Comparison of ENCODE assay signal across 1 cellular context in the genomic region with DNA sequence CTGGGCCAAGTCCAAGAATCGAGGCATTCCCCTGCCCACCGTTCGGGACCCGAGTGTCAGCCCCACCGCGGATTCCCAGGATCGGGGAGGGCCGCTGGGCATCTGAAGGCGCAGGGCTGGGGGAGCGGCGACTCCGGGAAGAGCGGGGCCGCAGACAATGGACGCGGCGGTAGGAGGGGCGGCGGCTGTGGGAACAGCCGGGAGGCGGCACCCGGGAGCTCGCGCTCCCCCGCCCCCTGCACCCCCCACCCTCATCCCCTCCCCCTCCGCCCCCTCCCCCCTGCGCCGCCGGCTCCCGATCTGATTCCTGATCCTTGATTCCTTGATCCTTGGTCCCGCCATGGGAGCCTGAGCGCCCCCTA.
A peak's percentile ranks its signal among the peaks of the same experiment; 100 is the strongest.
TF ChIP-seq lines count a peak whose summit lies in the region.

A gene (plus strand): TSS at position 281 of the 362 bp plus-strand sequence. CDS start 15,274 bp downstream, outside the sequence.

TF ChIP-seq in K562, 482 proteins besides CTCF, POLR2A, EP300 and RAD21 (continued from another document and continues in another):
- TF ChIP-seq, protein P1, sequence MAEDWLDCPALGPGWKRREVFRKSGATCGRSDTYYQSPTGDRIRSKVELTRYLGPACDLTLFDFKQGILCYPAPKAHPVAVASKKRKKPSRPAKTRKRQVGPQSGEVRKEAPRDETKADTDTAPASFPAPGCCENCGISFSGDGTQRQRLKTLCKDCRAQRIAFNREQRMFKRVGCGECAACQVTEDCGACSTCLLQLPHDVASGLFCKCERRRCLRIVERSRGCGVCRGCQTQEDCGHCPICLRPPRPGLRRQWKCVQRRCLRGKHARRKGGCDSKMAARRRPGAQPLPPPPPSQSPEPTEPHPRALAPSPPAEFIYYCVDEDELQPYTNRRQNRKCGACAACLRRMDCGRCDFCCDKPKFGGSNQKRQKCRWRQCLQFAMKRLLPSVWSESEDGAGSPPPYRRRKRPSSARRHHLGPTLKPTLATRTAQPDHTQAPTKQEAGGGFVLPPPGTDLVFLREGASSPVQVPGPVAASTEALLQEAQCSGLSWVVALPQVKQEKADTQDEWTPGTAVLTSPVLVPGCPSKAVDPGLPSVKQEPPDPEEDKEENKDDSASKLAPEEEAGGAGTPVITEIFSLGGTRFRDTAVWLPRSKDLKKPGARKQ (CRISPR knock-in tag; IDR thresholded peaks at IDR 0.05): no peak
- TF ChIP-seq ETV1 (tag; conservative IDR thresholded peaks at IDR 0.05; ENCODE audit: low read depth) (no peak), KAT2B (IDR thresholded peaks at IDR 0.05; ENCODE audit: low read depth, low read length) (no peak), ZC3H11A (IDR thresholded peaks at IDR 0.05; ENCODE audit: low read depth, low read length) (no peak), TARDBP (IDR thresholded peaks at IDR 0.05) (no peak), CXXC5 (CRISPR knock-in tag; IDR thresholded peaks at IDR 0.05) (peak; percentile 77), SRSF1 (IDR thresholded peaks at IDR 0.05; ENCODE audit: low read depth, low read length) (peak; percentile 100), RBM34 (IDR thresholded peaks at IDR 0.05; ENCODE audit: borderline replicate concordance, insufficient read depth, low read length) (no peak), SNIP1 (IDR thresholded peaks at IDR 0.05; ENCODE audit: low read depth) (no peak), PHB (CRISPR knock-in tag; IDR thresholded peaks at IDR 0.05) (no peak), JUND (IDR thresholded peaks at IDR 0.05; ENCODE audit: borderline replicate concordance, low read depth, low read length) (peak; percentile 99), JUND (tag; IDR thresholded peaks at IDR 0.05; ENCODE audit: borderline replicate concordance, low read depth, low read length) (no peak; the same call in 2 of the 3 replicates), POU5F1 (IDR thresholded peaks at IDR 0.05; ENCODE audit: borderline replicate concordance, low read depth, low read length, partially characterized antibody) (no peak), RCOR1 (IDR thresholded peaks at IDR 0.05; ENCODE audit: borderline replicate concordance in 1 of 2, low read depth in 2 of 2, low read length in 2 of 2) (peak; percentile 25 to 62; a peak in 1 of 4 replicates), SAP30 (IDR thresholded peaks at IDR 0.05; ENCODE audit: borderline replicate concordance, insufficient read depth, low read depth, low read length, poor library complexity, severe bottlenecking) (peak; percentile 36), RBFOX2 (IDR thresholded peaks at IDR 0.05; ENCODE audit: low read depth, low read length) (peak; percentile 61), XRCC3 (IDR thresholded peaks at IDR 0.05) (no peak), ZNF589 (CRISPR knock-in tag; IDR thresholded peaks at IDR 0.05; ENCODE audit: low read depth) (no peak), CREB1 (IDR thresholded peaks at IDR 0.05) (peak; percentile 30; the same call in 1 of the 2 replicates), CREB1 (CRISPR knock-in tag; IDR thresholded peaks at IDR 0.05) (peak; percentile 44; the same call in 1 of the 2 replicates), KAT8 (IDR thresholded peaks at IDR 0.05; ENCODE audit: low read depth) (no peak), ZNF766 (CRISPR knock-in tag; conservative IDR thresholded peaks at IDR 0.05) (0 out of 2 replicates have a peak, but pooled peaks have one; percentile 40), PHF8 (IDR thresholded peaks at IDR 0.05; ENCODE audit: borderline replicate concordance, low read length) (peak; percentile 39; the same call in 1 of the 2 replicates), DDX20 (tag; IDR thresholded peaks at IDR 0.05; ENCODE audit: low read depth) (no peak), NCOA1 (IDR thresholded peaks at IDR 0.05; ENCODE audit: low read depth) (no peak), SMAD2 (IDR thresholded peaks at IDR 0.05; ENCODE audit: low read depth, low read length) (no peak), NR1H2 (CRISPR knock-in tag; IDR thresholded peaks at IDR 0.05) (no peak), NR3C1 (CRISPR knock-in tag; IDR thresholded peaks at IDR 0.05) (no peak), KLF10 (CRISPR knock-in tag; IDR thresholded peaks at IDR 0.05) (no peak), ELF1 (tag; IDR thresholded peaks at IDR 0.05) (no peak), GATAD2A (IDR thresholded peaks at IDR 0.05) (no peak), ATF1 (CRISPR knock-in tag; IDR thresholded peaks at IDR 0.05) (peak; percentile 46; the same call in 1 of the 2 replicates), ATF1 (tag; IDR thresholded peaks at IDR 0.05) (0 out of 2 replicates have a peak, but pooled peaks have one; percentile 18), SOX6 (IDR thresholded peaks at IDR 0.05) (peak; percentile 75), ZNF354B (CRISPR knock-in tag; IDR thresholded peaks at IDR 0.05) (no peak), HDGF (IDR thresholded peaks at IDR 0.05) (no peak), ZNF785 (CRISPR knock-in tag; IDR thresholded peaks at IDR 0.05) (no peak), MAZ (CRISPR knock-in tag; conservative IDR thresholded peaks at IDR 0.05 in 1 of 2, IDR thresholded peaks at IDR 0.05 in 1 of 2) (peak; percentile 80 to 82), GTF2A2 (tag; IDR thresholded peaks at IDR 0.05) (no peak), NONO (IDR thresholded peaks at IDR 0.05; ENCODE audit: low read depth in 2 of 2, low read length in 1 of 2) (0 out of 4 replicates have a peak, but pooled peaks of 1 of the 2 experiments have one; percentile 36), HNRNPK (IDR thresholded peaks at IDR 0.05; ENCODE audit: low read depth, low read length, poor library complexity, severe bottlenecking) (peak; percentile 99), TAF7 (tag; IDR thresholded peaks at IDR 0.05) (no peak), HDAC2 (IDR thresholded peaks at IDR 0.05) (peak; percentile 28; the same call in 1 of the 2 replicates), MIER1 (IDR thresholded peaks at IDR 0.05; ENCODE audit: low read depth) (0 out of 2 replicates have a peak, but pooled peaks have one; percentile 39)
- TF ChIP-seq, protein P2, sequence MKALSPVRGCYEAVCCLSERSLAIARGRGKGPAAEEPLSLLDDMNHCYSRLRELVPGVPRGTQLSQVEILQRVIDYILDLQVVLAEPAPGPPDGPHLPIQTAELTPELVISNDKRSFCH (CRISPR knock-in tag; IDR thresholded peaks at IDR 0.05): no peak
- TF ChIP-seq, protein P2 (tag; IDR thresholded peaks at IDR 0.05): no peak
- TF ChIP-seq, protein P3, sequence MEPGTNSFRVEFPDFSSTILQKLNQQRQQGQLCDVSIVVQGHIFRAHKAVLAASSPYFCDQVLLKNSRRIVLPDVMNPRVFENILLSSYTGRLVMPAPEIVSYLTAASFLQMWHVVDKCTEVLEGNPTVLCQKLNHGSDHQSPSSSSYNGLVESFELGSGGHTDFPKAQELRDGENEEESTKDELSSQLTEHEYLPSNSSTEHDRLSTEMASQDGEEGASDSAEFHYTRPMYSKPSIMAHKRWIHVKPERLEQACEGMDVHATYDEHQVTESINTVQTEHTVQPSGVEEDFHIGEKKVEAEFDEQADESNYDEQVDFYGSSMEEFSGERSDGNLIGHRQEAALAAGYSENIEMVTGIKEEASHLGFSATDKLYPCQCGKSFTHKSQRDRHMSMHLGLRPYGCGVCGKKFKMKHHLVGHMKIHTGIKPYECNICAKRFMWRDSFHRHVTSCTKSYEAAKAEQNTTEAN (CRISPR knock-in tag; IDR thresholded peaks at IDR 0.05): no peak
- TF ChIP-seq, protein P4, sequence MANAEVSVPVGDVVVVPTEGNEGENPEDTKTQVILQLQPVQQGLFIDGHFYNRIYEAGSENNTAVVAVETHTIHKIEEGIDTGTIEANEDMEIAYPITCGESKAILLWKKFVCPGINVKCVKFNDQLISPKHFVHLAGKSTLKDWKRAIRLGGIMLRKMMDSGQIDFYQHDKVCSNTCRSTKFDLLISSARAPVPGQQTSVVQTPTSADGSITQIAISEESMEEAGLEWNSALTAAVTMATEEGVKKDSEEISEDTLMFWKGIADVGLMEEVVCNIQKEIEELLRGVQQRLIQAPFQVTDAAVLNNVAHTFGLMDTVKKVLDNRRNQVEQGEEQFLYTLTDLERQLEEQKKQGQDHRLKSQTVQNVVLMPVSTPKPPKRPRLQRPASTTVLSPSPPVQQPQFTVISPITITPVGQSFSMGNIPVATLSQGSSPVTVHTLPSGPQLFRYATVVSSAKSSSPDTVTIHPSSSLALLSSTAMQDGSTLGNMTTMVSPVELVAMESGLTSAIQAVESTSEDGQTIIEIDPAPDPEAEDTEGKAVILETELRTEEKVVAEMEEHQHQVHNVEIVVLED (CRISPR knock-in tag; IDR thresholded peaks at IDR 0.05): peak; percentile 47; the same call in 1 of the 2 replicates
- TF ChIP-seq, protein P5, sequence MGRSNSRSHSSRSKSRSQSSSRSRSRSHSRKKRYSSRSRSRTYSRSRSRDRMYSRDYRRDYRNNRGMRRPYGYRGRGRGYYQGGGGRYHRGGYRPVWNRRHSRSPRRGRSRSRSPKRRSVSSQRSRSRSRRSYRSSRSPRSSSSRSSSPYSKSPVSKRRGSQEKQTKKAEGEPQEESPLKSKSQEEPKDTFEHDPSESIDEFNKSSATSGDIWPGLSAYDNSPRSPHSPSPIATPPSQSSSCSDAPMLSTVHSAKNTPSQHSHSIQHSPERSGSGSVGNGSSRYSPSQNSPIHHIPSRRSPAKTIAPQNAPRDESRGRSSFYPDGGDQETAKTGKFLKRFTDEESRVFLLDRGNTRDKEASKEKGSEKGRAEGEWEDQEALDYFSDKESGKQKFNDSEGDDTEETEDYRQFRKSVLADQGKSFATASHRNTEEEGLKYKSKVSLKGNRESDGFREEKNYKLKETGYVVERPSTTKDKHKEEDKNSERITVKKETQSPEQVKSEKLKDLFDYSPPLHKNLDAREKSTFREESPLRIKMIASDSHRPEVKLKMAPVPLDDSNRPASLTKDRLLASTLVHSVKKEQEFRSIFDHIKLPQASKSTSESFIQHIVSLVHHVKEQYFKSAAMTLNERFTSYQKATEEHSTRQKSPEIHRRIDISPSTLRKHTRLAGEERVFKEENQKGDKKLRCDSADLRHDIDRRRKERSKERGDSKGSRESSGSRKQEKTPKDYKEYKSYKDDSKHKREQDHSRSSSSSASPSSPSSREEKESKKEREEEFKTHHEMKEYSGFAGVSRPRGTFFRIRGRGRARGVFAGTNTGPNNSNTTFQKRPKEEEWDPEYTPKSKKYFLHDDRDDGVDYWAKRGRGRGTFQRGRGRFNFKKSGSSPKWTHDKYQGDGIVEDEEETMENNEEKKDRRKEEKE (IDR thresholded peaks at IDR 0.05; ENCODE audit: borderline replicate concordance in 1 of 2, control insufficient read depth in 1 of 2, low read depth in 2 of 2, low read length in 1 of 2): no peak
- TF ChIP-seq, protein P6, sequence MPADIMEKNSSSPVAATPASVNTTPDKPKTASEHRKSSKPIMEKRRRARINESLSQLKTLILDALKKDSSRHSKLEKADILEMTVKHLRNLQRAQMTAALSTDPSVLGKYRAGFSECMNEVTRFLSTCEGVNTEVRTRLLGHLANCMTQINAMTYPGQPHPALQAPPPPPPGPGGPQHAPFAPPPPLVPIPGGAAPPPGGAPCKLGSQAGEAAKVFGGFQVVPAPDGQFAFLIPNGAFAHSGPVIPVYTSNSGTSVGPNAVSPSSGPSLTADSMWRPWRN (IDR thresholded peaks at IDR 0.05; ENCODE audit: low read depth): no peak
- TF ChIP-seq, protein P7, sequence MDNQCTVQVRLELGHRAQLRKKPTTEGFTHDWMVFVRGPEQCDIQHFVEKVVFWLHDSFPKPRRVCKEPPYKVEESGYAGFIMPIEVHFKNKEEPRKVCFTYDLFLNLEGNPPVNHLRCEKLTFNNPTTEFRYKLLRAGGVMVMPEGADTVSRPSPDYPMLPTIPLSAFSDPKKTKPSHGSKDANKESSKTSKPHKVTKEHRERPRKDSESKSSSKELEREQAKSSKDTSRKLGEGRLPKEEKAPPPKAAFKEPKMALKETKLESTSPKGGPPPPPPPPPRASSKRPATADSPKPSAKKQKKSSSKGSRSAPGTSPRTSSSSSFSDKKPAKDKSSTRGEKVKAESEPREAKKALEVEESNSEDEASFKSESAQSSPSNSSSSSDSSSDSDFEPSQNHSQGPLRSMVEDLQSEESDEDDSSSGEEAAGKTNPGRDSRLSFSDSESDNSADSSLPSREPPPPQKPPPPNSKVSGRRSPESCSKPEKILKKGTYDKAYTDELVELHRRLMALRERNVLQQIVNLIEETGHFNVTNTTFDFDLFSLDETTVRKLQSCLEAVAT (IDR thresholded peaks at IDR 0.05): no peak
- TF ChIP-seq, protein P8, sequence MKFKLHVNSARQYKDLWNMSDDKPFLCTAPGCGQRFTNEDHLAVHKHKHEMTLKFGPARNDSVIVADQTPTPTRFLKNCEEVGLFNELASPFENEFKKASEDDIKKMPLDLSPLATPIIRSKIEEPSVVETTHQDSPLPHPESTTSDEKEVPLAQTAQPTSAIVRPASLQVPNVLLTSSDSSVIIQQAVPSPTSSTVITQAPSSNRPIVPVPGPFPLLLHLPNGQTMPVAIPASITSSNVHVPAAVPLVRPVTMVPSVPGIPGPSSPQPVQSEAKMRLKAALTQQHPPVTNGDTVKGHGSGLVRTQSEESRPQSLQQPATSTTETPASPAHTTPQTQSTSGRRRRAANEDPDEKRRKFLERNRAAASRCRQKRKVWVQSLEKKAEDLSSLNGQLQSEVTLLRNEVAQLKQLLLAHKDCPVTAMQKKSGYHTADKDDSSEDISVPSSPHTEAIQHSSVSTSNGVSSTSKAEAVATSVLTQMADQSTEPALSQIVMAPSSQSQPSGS (CRISPR knock-in tag; IDR thresholded peaks at IDR 0.05): no peak
- TF ChIP-seq, protein P9, sequence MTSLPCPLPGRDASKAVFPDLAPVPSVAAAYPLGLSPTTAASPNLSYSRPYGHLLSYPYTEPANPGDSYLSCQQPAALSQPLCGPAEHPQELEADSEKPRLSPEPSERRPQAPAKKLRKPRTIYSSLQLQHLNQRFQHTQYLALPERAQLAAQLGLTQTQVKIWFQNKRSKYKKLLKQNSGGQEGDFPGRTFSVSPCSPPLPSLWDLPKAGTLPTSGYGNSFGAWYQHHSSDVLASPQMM (CRISPR knock-in tag; IDR thresholded peaks at IDR 0.05): no peak
- TF ChIP-seq, protein P10, sequence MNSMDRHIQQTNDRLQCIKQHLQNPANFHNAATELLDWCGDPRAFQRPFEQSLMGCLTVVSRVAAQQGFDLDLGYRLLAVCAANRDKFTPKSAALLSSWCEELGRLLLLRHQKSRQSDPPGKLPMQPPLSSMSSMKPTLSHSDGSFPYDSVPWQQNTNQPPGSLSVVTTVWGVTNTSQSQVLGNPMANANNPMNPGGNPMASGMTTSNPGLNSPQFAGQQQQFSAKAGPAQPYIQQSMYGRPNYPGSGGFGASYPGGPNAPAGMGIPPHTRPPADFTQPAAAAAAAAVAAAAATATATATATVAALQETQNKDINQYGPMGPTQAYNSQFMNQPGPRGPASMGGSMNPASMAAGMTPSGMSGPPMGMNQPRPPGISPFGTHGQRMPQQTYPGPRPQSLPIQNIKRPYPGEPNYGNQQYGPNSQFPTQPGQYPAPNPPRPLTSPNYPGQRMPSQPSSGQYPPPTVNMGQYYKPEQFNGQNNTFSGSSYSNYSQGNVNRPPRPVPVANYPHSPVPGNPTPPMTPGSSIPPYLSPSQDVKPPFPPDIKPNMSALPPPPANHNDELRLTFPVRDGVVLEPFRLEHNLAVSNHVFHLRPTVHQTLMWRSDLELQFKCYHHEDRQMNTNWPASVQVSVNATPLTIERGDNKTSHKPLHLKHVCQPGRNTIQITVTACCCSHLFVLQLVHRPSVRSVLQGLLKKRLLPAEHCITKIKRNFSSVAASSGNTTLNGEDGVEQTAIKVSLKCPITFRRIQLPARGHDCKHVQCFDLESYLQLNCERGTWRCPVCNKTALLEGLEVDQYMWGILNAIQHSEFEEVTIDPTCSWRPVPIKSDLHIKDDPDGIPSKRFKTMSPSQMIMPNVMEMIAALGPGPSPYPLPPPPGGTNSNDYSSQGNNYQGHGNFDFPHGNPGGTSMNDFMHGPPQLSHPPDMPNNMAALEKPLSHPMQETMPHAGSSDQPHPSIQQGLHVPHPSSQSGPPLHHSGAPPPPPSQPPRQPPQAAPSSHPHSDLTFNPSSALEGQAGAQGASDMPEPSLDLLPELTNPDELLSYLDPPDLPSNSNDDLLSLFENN (IDR thresholded peaks at IDR 0.05; ENCODE audit: low read depth in 2 of 2, low read length in 2 of 2): no peak
